ENCODE assay signal across 8 cellular contexts in the genomic region with DNA sequence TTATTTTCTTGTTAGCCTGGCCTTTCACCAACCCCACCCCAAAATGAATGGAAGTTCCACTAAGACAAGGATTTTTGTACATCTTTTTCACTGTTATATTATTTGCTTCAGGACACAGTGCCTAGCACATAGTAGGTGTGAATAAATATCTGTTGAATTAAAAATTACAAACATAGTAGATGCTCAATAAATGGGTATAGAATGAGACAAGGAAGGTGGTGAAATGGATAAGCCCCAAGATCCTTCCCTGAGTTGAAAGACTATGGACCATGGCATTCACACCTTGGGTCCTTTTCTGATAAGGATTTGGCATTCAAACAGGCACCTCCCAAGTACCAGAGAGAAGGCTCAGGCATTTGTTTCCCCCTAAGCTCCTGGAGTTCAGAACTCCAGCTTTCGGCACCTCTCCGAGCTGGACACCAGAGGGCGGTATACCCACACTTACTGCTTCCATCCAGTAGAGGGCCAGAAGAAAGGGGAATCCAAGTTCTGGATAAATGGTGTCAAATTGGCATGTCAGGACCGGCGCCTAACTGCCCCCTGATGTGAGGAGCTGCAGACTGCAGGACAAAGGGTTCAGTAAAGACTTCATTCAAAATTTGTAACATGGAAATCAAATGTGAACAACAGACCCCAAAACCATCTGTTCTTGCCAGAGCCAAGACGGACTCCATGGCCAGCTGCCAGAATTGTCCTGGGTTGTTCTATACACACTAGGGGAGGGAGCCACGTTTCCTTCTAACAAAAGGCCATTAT.
DNase-seq lines count a peak whose midpoint lies in the region; ATAC-seq and TF ChIP-seq lines count a peak whose summit lies in the region.

No MANE protein-coding gene starts in this region.

- no peaks in the 10 kb centered on the region for H3K79me2 ChIP-seq in mesendoderm (ENCODE audit: control insufficient read depth, insufficient read depth, low read length)

- H3K4ac ChIP-seq in mesendoderm (ENCODE audit: low read depth, low read length): no peak overlapping the region

- no peaks in the 10 kb centered on the region for H3K27me3 Mint-ChIP-seq in activated CD8-positive, alpha-beta T cell treated with anti-CD3 and anti-CD28 coated beads for 36 hours
- H3K27me3 Mint-ChIP-seq in effector memory CD8-positive, alpha-beta T cell: no peaks in the 10 kb centered on the region

- no peak overlapping the region for H2BK120ac ChIP-seq in mesendoderm (ENCODE audit: low read depth, low read length)

- peak; percentile 78 for TF ChIP-seq CTCF in activated CD8-positive, alpha-beta T cell treated with anti-CD3 and anti-CD28 coated beads for 36 hours (IDR thresholded peaks at IDR 0.05)

- H2BK5ac ChIP-seq in mesendoderm (ENCODE audit: low read length): no peak overlapping the region

- no peak overlapping the region for H4K5ac ChIP-seq in mesendoderm (ENCODE audit: low read length)

- no peak overlapping the region for H3K56ac ChIP-seq in mesendoderm (ENCODE audit: low read length)

- H3K4me3 Mint-ChIP-seq in activated CD8-positive, alpha-beta T cell treated with anti-CD3 and anti-CD28 coated beads for 36 hours: no peak overlapping the region
- no peak overlapping the region for H3K4me3 Mint-ChIP-seq in effector memory CD8-positive, alpha-beta T cell

- POLR2A ChIA-PET in activated CD8-positive, alpha-beta T cell treated with anti-CD3 and anti-CD28 coated beads for 36 hours (lab: Charles Lee): no interaction called here

- H3K27me3 ChIP-seq in mesendoderm (ENCODE audit: insufficient read depth, low read length, poor library complexity): no peaks in the 10 kb centered on the region

- peak overlapping the region; percentile 15 for H3K4me2 ChIP-seq in mesendoderm (ENCODE audit: low read length)

- no peaks in the 10 kb centered on the region for H3K79me1 ChIP-seq in mesendoderm (ENCODE audit: low read length)

- H2BK15ac ChIP-seq in mesendoderm (replicated peaks; ENCODE audit: low read depth): no peak overlapping the region

- no peaks in the 10 kb centered on the region for H3K36me3 ChIP-seq in mesendoderm (ENCODE audit: control insufficient read depth, insufficient read depth, low read length)

- no peaks in the 10 kb centered on the region for H3K36me3 Mint-ChIP-seq in activated CD8-positive, alpha-beta T cell treated with anti-CD3 and anti-CD28 coated beads for 36 hours (ENCODE audit: low read depth)
- H3K36me3 Mint-ChIP-seq in effector memory CD8-positive, alpha-beta T cell (ENCODE audit: insufficient read depth): no peaks in the 10 kb centered on the region

- peak; percentile 90 for ATAC-seq in GM18517 (IDR thresholded peaks at IDR 0.05; ENCODE audit: unreplicated experiment)
- ATAC-seq in HG03196 (IDR thresholded peaks at IDR 0.05; ENCODE audit: unreplicated experiment): peak; percentile 48
- ATAC-seq in activated CD8-positive, alpha-beta T cell treated with anti-CD3 and anti-CD28 coated beads for 36 hours: peak; percentile 74
- peak; percentile 66 for ATAC-seq in effector memory CD8-positive, alpha-beta T cell (replicated peaks)

- no peaks in the 10 kb centered on the region for H3K4me1 Mint-ChIP-seq in activated CD8-positive, alpha-beta T cell treated with anti-CD3 and anti-CD28 coated beads for 36 hours (ENCODE audit: low read depth)
- H3K4me1 Mint-ChIP-seq in effector memory CD8-positive, alpha-beta T cell (ENCODE audit: low read depth in 2 of 2): peaks cover 0 to 2% of the 10 kb centered on the region in 2 donors

- WGBS in mesendoderm (ENCODE audit: extremely low coverage, insufficient coverage, low lambda C conversion rate): no CpG with 5 or more reads among the region's 7 CpGs

- H3K9ac ChIP-seq in mesendoderm (ENCODE audit: low read length): no peak overlapping the region

- no peaks in the 10 kb centered on the region for H3K9me3 Mint-ChIP-seq in activated CD8-positive, alpha-beta T cell treated with anti-CD3 and anti-CD28 coated beads for 36 hours
- no peaks in the 10 kb centered on the region for H3K9me3 Mint-ChIP-seq in effector memory CD8-positive, alpha-beta T cell

- H3K4me3 ChIP-seq in mesendoderm (ENCODE audit: low read length): no peak overlapping the region

- no peak overlapping the region for H3K27ac Mint-ChIP-seq in activated CD8-positive, alpha-beta T cell treated with anti-CD3 and anti-CD28 coated beads for 36 hours
- H3K27ac Mint-ChIP-seq in effector memory CD8-positive, alpha-beta T cell: no peak overlapping the region

- peak; percentile 59 for DNase-seq in ACHN
- peak; percentile 91 for DNase-seq in NCI-H524 treated with DMSO at 0.1 percent for 48 hours (lab: John Stamatoyannopoulos, UW)
- peak; percentile 59 for DNase-seq in activated CD8-positive, alpha-beta T cell treated with anti-CD3 and anti-CD28 coated beads for 36 hours
- peak; percentile 35 to 47 (median 42) for DNase-seq in effector memory CD8-positive, alpha-beta T cell
- DNase-seq in mesendoderm: peak; percentile 91
- peak; percentile 4 to 21 for DNase-seq in stimulated activated CD8-positive, alpha-beta memory T cell treated with anti-CD3 and anti-CD28 coated beads, Interleukin-2, amount 100 ng/mL, for 1 hour (ENCODE audit: low read depth in 2 of 2)

- H2AK5ac ChIP-seq in mesendoderm (ENCODE audit: low read length): no peak overlapping the region

- CTCF ChIA-PET in activated CD8-positive, alpha-beta T cell treated with anti-CD3 and anti-CD28 coated beads for 36 hours (lab: Charles Lee): interaction anchor here (0.6 to 3.7 kb wide), 28 partner anchors 8 to 604 kb away, joined by 3 to 31 read pairs (median 4); no protein-coding TSS in a partner anchor

- intact Hi-C loops in activated CD8-positive, alpha-beta T cell treated with anti-CD3 and anti-CD28 coated beads for 36 hours (cut with micrococcal nuclease): loop anchor here (5.0 kb wide), 1 partner anchor 230 kb away; no protein-coding TSS in a partner anchor

- no peak overlapping the region for H3K27ac ChIP-seq in mesendoderm (ENCODE audit: low read depth, low read length)

- no peak overlapping the region for H3K23ac ChIP-seq in mesendoderm (ENCODE audit: low read length)

- no peaks in the 10 kb centered on the region for H3K4me1 ChIP-seq in mesendoderm (ENCODE audit: control insufficient read depth, low read depth, low read length)

- H4K8ac ChIP-seq in mesendoderm (ENCODE audit: low read depth, low read length): no peak overlapping the region

- no peak overlapping the region for H3K18ac ChIP-seq in mesendoderm (ENCODE audit: low read length)

- in situ Hi-C loops in ACHN (cut with HindIII; ENCODE audit: low pct_ligation_motif_present, low pct_unique_long_range_greater_than_20kb, low sequenced_read_pairs): no loop called here

Comparison
In these comparisons a context has a peak if more than half of its experiments do, and no peak if none do; other contexts are left out.
1. DNase-seq: peak in every context shown above with its lines; median percentile 91 in NCI-H524 treated with DMSO at 0.1 percent for 48 hours; 91 in mesendoderm; 59 in ACHN; 59 in activated CD8-positive, alpha-beta T cell treated with anti-CD3 and anti-CD28 coated beads for 36 hours; 42 in effector memory CD8-positive, alpha-beta T cell; 12 in stimulated activated CD8-positive, alpha-beta memory T cell treated with anti-CD3 and anti-CD28 coated beads, Interleukin-2, amount 100 ng/mL, for 1 hour.